7 cellular contexts compared by ENCODE assay signal in genomic region chr6:13860556-13861185, GRCh38. TPM values are rescaled to one million over a fixed set of nuclear protein-coding genes. Genes with fewer than 3 reads are reported as not detected.
DNase-seq lines count a peak whose midpoint lies in the region; ATAC-seq and TF ChIP-seq lines count a peak whose summit lies in the region.
"Not testable (repeated sequence)": the region's sequence is repeated elsewhere in the genome, so short reads cannot be mapped to it uniquely, and the experiment has no call there.

No MANE protein-coding gene starts in this region.

- not testable (repeated sequence) for H3K9me3 Mint-ChIP-seq in activated T-helper 17 cell treated with anti-CD3 and anti-CD28 coated beads, Interleukin-2, amount 50 U/mL, for 72 hours

- not testable (repeated sequence) for H3K36me3 ChIP-seq in breast epithelium, left ventricle myocardium inferior, lower lobe of right lung

- DNase-seq in ELF-1 (ENCODE audit: low read depth, low spot score) (peak; percentile 44), OCI-M1 (lab: John Stamatoyannopoulos, UW) (peak; percentile 11)
- not testable (repeated sequence) for DNase-seq in breast epithelium (ENCODE audit: low spot score in 2 of 2); left ventricle myocardium inferior; lower lobe of right lung; retinal pigment epithelial cell (ENCODE audit: low read depth)

- H3K27me3 Mint-ChIP-seq in activated T-helper 17 cell treated with anti-CD3 and anti-CD28 coated beads, Interleukin-2, amount 50 U/mL, for 72 hours = peaks cover 28% of the 10 kb centered on the region

- not testable (repeated sequence) for H3K4me1 ChIP-seq in breast epithelium, left ventricle myocardium inferior, lower lobe of right lung

- not testable (repeated sequence) for H3K9me3 ChIP-seq in breast epithelium; left ventricle myocardium inferior (replicated peaks); lower lobe of right lung

- H3K4me3 Mint-ChIP-seq in activated T-helper 17 cell treated with anti-CD3 and anti-CD28 coated beads, Interleukin-2, amount 50 U/mL, for 72 hours = peak overlapping the region; percentile 23

- H3K36me3 Mint-ChIP-seq in activated T-helper 17 cell treated with anti-CD3 and anti-CD28 coated beads, Interleukin-2, amount 50 U/mL, for 72 hours (ENCODE audit: low read depth) = not testable (repeated sequence)

- H3K4me3 ChIP-seq in breast epithelium = peak overlapping the region; percentile 19 to 64 (median 50)
- peak overlapping the region; percentile 63 for H3K4me3 ChIP-seq in left ventricle myocardium inferior
- peak overlapping the region; percentile 39 for H3K4me3 ChIP-seq in lower lobe of right lung
- H3K4me3 ChIP-seq in retinal pigment epithelial cell (ENCODE audit: low read length) = peak overlapping the region; percentile 40

- ATAC-seq in activated T-helper 17 cell treated with anti-CD3 and anti-CD28 coated beads, Interleukin-2, amount 50 U/mL, for 72 hours (replicated peaks); lower lobe of right lung: not testable (repeated sequence)

- H3K27ac Mint-ChIP-seq in activated T-helper 17 cell treated with anti-CD3 and anti-CD28 coated beads, Interleukin-2, amount 50 U/mL, for 72 hours = not testable (repeated sequence)

- TF ChIP-seq CTCF in breast epithelium (IDR thresholded peaks at IDR 0.05); left ventricle myocardium inferior (IDR thresholded peaks at IDR 0.05; ENCODE audit: borderline replicate concordance); lower lobe of right lung (IDR thresholded peaks at IDR 0.05); retinal pigment epithelial cell (conservative IDR thresholded peaks at IDR 0.05; ENCODE audit: low read depth, low read length): not testable (repeated sequence)

- TF ChIP-seq POLR2A in breast epithelium (IDR thresholded peaks at IDR 0.05) = not testable (repeated sequence)

- not testable (repeated sequence) for H3K27me3 ChIP-seq in breast epithelium
- H3K27me3 ChIP-seq in left ventricle myocardium inferior (ENCODE audit: low read depth) (peaks cover 63% of the 10 kb centered on the region), lower lobe of right lung (ENCODE audit: low read depth) (peaks cover 23% of the 10 kb centered on the region)

- H3K4me1 Mint-ChIP-seq in activated T-helper 17 cell treated with anti-CD3 and anti-CD28 coated beads, Interleukin-2, amount 50 U/mL, for 72 hours = not testable (repeated sequence)

- H3K27ac ChIP-seq in breast epithelium; left ventricle myocardium inferior (replicated peaks); lower lobe of right lung: not testable (repeated sequence)

- intact Hi-C loops in breast epithelium (cut with DNase I; ENCODE audit: low total_unique reads); left ventricle myocardium inferior (cut with micrococcal nuclease); lower lobe of right lung (cut with DNase I): not testable (repeated sequence)

RNA-seq across cellular contexts. Expression of gene MCUR1, which starts 46.3 kb away (rescaled TPM):
- total RNA-seq in activated T-helper 17 cell treated with anti-CD3 and anti-CD28 coated beads, Interleukin-2, amount 50 U/mL, for 72 hours = 10 to 100 TPM; 21.1 to 40.8 TPM
- total RNA-seq in breast epithelium = 10 to 100 TPM; 12.8 to 14.9 (median 14.1) TPM
- 30.7 TPM for total RNA-seq in left ventricle myocardium inferior
- 26.1 TPM for total RNA-seq in lower lobe of right lung
